Comparison of ENCODE assay signal across 8 cellular contexts in genomic region chr4:37891221-37892159, GRCh38. TPM values are rescaled to one million over a fixed set of nuclear protein-coding genes. Genes with fewer than 3 reads are reported as not detected.
A peak's percentile ranks its signal among the peaks of the same experiment; 100 is the strongest.
DNase-seq lines count a peak whose midpoint lies in the region; ATAC-seq and TF ChIP-seq lines count a peak whose summit lies in the region.

No MANE protein-coding gene starts in this region.

- peak overlapping the region; percentile 81 to 97 (median 95) for H3K27ac Mint-ChIP-seq in IgD-negative memory B cell

- H3K23ac ChIP-seq in mesendoderm (ENCODE audit: low read length) = no peak overlapping the region

- H3K9me3 Mint-ChIP-seq in IgD-negative memory B cell = no peaks in the 10 kb centered on the region

- H3K4me1 Mint-ChIP-seq in IgD-negative memory B cell = peaks cover 13 to 37% (median 17%) of the 10 kb centered on the region in 3 donors

- H3K36me3 ChIP-seq in ES-I3 (ENCODE audit: insufficient read depth, low read length) (no peaks in the 10 kb centered on the region), mesendoderm (ENCODE audit: control insufficient read depth, insufficient read depth, low read length) (no peaks in the 10 kb centered on the region)

- H2BK15ac ChIP-seq in mesendoderm (replicated peaks; ENCODE audit: low read depth) = no peak overlapping the region

- peak overlapping the region; percentile 42 for H3K56ac ChIP-seq in mesendoderm (ENCODE audit: low read length)

- no peak overlapping the region for H3K4ac ChIP-seq in mesendoderm (ENCODE audit: low read depth, low read length)

- peak; percentile 55 for ATAC-seq in GM21528 (IDR thresholded peaks at IDR 0.05; ENCODE audit: low FRiP score, unreplicated experiment)

- no peaks in the 10 kb centered on the region for H3K36me3 Mint-ChIP-seq in IgD-negative memory B cell

- H3K4me1 ChIP-seq in ES-I3 (ENCODE audit: insufficient read depth, low read length) = no peaks in the 10 kb centered on the region
- H3K4me1 ChIP-seq in mesendoderm (ENCODE audit: control insufficient read depth, low read depth, low read length) = no peaks in the 10 kb centered on the region

- no peak overlapping the region for H4K5ac ChIP-seq in mesendoderm (ENCODE audit: low read length)

- no peak overlapping the region for H4K8ac ChIP-seq in mesendoderm (ENCODE audit: low read depth, low read length)

- H3K27ac ChIP-seq in coronary artery (peak overlapping the region; percentile 98 to 99), mesendoderm (ENCODE audit: low read depth, low read length) (no peak overlapping the region)

- WGBS in mesendoderm (ENCODE audit: extremely low coverage, insufficient coverage, low lambda C conversion rate) = no CpG with 5 or more reads among the region's 55 CpGs

- H2BK120ac ChIP-seq in mesendoderm (ENCODE audit: low read depth, low read length) = no peak overlapping the region

- H2AK5ac ChIP-seq in mesendoderm (ENCODE audit: low read length) = no peak overlapping the region

- no peaks in the 10 kb centered on the region for H3K79me1 ChIP-seq in mesendoderm (ENCODE audit: low read length)

- H3K27me3 ChIP-seq in mesendoderm (ENCODE audit: insufficient read depth, low read length, poor library complexity) = peaks cover 27% of the 10 kb centered on the region

- H3K18ac ChIP-seq in mesendoderm (ENCODE audit: low read length) = no peak overlapping the region

- H3K4me3 Mint-ChIP-seq in IgD-negative memory B cell = peak overlapping the region; percentile 93 to 99 (median 97)

- no peaks in the 10 kb centered on the region for H3K9me3 ChIP-seq in ES-I3 (ENCODE audit: control insufficient read depth, insufficient read depth, low read length)

- no peaks in the 10 kb centered on the region for H3K79me2 ChIP-seq in mesendoderm (ENCODE audit: control insufficient read depth, insufficient read depth, low read length)

- H3K9ac ChIP-seq in ES-I3 (ENCODE audit: low read depth, low read length) (peak overlapping the region; percentile 61), mesendoderm (ENCODE audit: low read length) (no peak overlapping the region)

- TF ChIP-seq CTCF in coronary artery (IDR thresholded peaks at IDR 0.05) = no peak

- no peak overlapping the region for H2BK5ac ChIP-seq in mesendoderm (ENCODE audit: low read length)

- H3K4me3 ChIP-seq in coronary artery (peak overlapping the region; percentile 96), mesendoderm (ENCODE audit: low read length) (no peak overlapping the region)

- no peaks in the 10 kb centered on the region for H3K27me3 Mint-ChIP-seq in IgD-negative memory B cell

- peak overlapping the region; percentile 73 for H3K4me2 ChIP-seq in mesendoderm (ENCODE audit: low read length)

- peak; percentile 64 for DNase-seq in activated CD4-positive, CD25-positive, alpha-beta regulatory T cell treated with anti-CD3 and anti-CD28 coated beads, Interleukin-2, amount 50 U/mL, for 72 hours
- DNase-seq in coronary artery (ENCODE audit: low spot score) = peak; percentile 78
- peak; percentile 13 for DNase-seq in mesendoderm
- DNase-seq in stimulated activated CD8-positive, alpha-beta memory T cell treated with anti-CD3 and anti-CD28 coated beads, Interleukin-15, amount 100 ng/mL, for 48 hours (ENCODE audit: low read depth in 2 of 2) = peak; percentile 32 to 49
- no peak for DNase-seq in putamen (ENCODE audit: low spot score)

RNA-seq across cellular contexts. Expression of gene TBC1D1, which starts 0.6 kb away (rescaled TPM):
- 40.9 TPM for polyA plus RNA-seq in IgD-negative memory B cell
- 108 TPM for polyA plus RNA-seq in mesendoderm (2013, experiment 1 of 2)
- polyA plus RNA-seq in mesendoderm (2013, experiment 2 of 2) = 112 TPM
